Comparison of ENCODE assay signal across 14 cellular contexts in the genomic region with DNA sequence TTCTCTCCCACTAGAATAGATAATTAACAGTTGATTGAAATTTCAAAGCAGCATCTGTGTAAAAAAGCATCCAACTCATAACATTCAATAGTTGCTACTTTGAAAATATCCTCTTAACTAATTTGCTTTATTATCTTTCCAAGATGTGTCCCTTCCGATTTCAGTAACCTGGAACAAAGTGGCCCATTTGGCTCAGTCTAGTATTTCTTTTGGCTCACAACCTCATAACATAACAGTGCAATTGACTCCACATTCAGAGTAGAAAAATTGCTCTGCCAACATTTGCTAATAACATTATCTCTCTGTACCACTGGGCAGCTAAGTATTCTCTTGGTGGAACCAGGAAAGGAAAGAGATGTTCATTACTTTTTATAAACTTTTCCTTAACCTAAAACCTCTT.
DNase-seq lines count a peak whose midpoint lies in the region; ATAC-seq and TF ChIP-seq lines count a peak whose summit lies in the region.
"Had no signal": no experiment of that assay in that cellular context is flagged by ENCODE, and none has a peak within 500 bp of the region (broad histone marks: within the 10 kb centered on the region; RNA-seq: fewer than 3 reads in every experiment).

No MANE protein-coding gene starts in this region.

- no peak for DNase-seq in Right ventricle myocardium inferior (ENCODE audit: missing footprints)
- no peak for DNase-seq in cardiac septum (ENCODE audit: low spot score)
- peak; percentile 37 for DNase-seq in cerebellum (ENCODE audit: low spot score)
- DNase-seq in left ventricle myocardium inferior, result no peak
- peak; percentile 45 for DNase-seq in ureter (ENCODE audit: low spot score)
- DNase-seq in islet precursor cell, result no peak
- DNase-seq in MG63, result no peak
- DNase-seq: EL, NCI-H187, NCI-H748 treated with DMSO at 0.1 percent for 48 hours had no signal

- TF ChIP-seq CTCF in left ventricle myocardium inferior (IDR thresholded peaks at IDR 0.05; ENCODE audit: borderline replicate concordance), result no peak

- ATAC-seq in Right ventricle myocardium inferior (peak; percentile 83), GM21367 (IDR thresholded peaks at IDR 0.05; ENCODE audit: unreplicated experiment) (no peak)

- H3K27ac ChIP-seq in left ventricle myocardium inferior (replicated peaks), result peak overlapping the region; percentile 76
- H3K27ac ChIP-seq: C4-2B, PC-9, SK-N-MC had no signal

- no peaks in the 10 kb centered on the region for H3K9me3 ChIP-seq in left ventricle myocardium inferior (replicated peaks)
- no peaks in the 10 kb centered on the region for H3K9me3 ChIP-seq in MG63

- intact Hi-C loops in Right ventricle myocardium inferior (cut with DNase I), result loop anchor here (5.0 kb wide), 1 partner anchor 222 kb away; no protein-coding TSS in a partner anchor
- intact Hi-C loops in cardiac septum (cut with DNase I), result no loop called here
- intact Hi-C loops in left ventricle myocardium inferior (cut with micrococcal nuclease), result no loop called here

- peaks cover 29% of the 10 kb centered on the region for H3K4me1 ChIP-seq in left ventricle myocardium inferior

- no peaks in the 10 kb centered on the region for H3K27me3 ChIP-seq in left ventricle myocardium inferior (ENCODE audit: low read depth)
- no peaks in the 10 kb centered on the region; the same call in 1 of the 2 replicates for H3K27me3 ChIP-seq in MG63

- H3K4me3 ChIP-seq in left ventricle myocardium inferior (no peak overlapping the region), MG63 (no peak overlapping the region)
- H3K4me3 ChIP-seq: PC-9, SK-N-MC had no signal

- H3K36me3 ChIP-seq in left ventricle myocardium inferior (no peaks in the 10 kb centered on the region), MG63 (no peaks in the 10 kb centered on the region)

Comparison
In these comparisons a context has a peak if more than half of its experiments do, and no peak if none do; other contexts are left out.
1. DNase-seq: peak in cerebellum (single experiment) and ureter (single experiment); none in Right ventricle myocardium inferior (single experiment), cardiac septum (single experiment), left ventricle myocardium inferior (single experiment), islet precursor cell (single experiment) and MG63 (single experiment).